Comparison of ENCODE assay signal across 19 cellular contexts in the genomic region with DNA sequence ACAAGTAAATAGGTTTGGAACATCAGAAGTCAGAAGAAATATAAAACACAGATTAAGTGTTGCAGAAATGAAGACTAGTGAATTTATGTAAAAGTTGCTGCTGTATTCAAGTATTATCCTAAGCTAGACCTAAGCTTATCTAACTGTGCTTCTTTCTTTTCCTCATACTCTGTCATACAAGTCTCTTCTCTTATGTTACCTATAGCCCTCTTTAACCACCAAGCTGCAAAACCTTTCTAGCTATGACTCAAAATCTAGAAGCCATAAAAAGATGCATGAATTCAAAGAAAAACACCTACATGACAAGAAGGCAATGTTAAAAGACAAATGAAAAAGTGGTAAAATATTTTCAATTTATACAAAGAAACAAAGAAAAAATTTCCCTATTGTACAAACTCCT. TPM values are rescaled to one million over a fixed set of nuclear protein-coding genes. Genes with fewer than 3 reads are reported as not detected.
DNase-seq lines count a peak whose midpoint lies in the region; ATAC-seq, FAIRE-seq and TF ChIP-seq lines count a peak whose summit lies in the region.
"Had no signal": no experiment of that assay in that cellular context is flagged by ENCODE, and none has a peak within 500 bp of the region (broad histone marks: within the 10 kb centered on the region; RNA-seq: fewer than 3 reads in every experiment).

No MANE protein-coding gene starts in this region.

- H3K4me3 ChIP-seq in GM12878, result no peak overlapping the region
- H3K4me3 ChIP-seq: MG63 had no signal

- no peak overlapping the region for H3K4me2 ChIP-seq in GM12878 (ENCODE audit: control insufficient read depth, insufficient read depth)

- FAIRE-seq in GM12878 (lab: Jason Lieb, UNC), result peak; percentile 52
- FAIRE-seq: HepG2, kidney had no signal

- no peak overlapping the region for H3K9ac ChIP-seq in GM12878 (ENCODE audit: control insufficient read depth, insufficient read depth, low read length)

- no peaks in the 10 kb centered on the region for H3K9me3 Mint-ChIP-seq in activated CD8-positive, alpha-beta memory T cell treated with anti-CD3 and anti-CD28 coated beads, Interleukin-2, amount 10 ng/mL, durations not matched to agents 7 days and 5 days (ENCODE audit: low read depth)
- no peaks in the 10 kb centered on the region for H3K9me3 Mint-ChIP-seq in endothelial cell (ENCODE audit: unreplicated experiment)
- H3K9me3 Mint-ChIP-seq: CD4-positive, alpha-beta memory T cell; WTC11 had no signal

- BruUV-seq in GM12878 (replicated peaks; lab: Mats Ljungman, UMichigan), result no TSS peak

- TF ChIP-seq CTCF in GM12878 (IDR thresholded peaks at IDR 0.05 in 2 of 3, conservative IDR thresholded peaks at IDR 0.05 in 1 of 3; ENCODE audit: control insufficient read depth in 2 of 3, extremely low read depth in 1 of 3, insufficient read depth in 1 of 3, low read depth in 3 of 3, low read length in 3 of 3) (no peak), endothelial cell (IDR thresholded peaks at IDR 0.05; ENCODE audit: unreplicated experiment) (no peak)

- no peaks in the 10 kb centered on the region for H3K27me3 Mint-ChIP-seq in activated CD8-positive, alpha-beta memory T cell treated with anti-CD3 and anti-CD28 coated beads, Interleukin-2, amount 10 ng/mL, durations not matched to agents 7 days and 5 days
- no peaks in the 10 kb centered on the region for H3K27me3 Mint-ChIP-seq in endothelial cell (ENCODE audit: unreplicated experiment)
- H3K27me3 Mint-ChIP-seq: CD4-positive, alpha-beta memory T cell had no signal

- no peak overlapping the region for H2AFZ ChIP-seq in GM12878 (ENCODE audit: control insufficient read depth, low read depth, low read length)

- intact Hi-C loops in GM12878 (cut with micrococcal nuclease; ENCODE audit: unreplicated experiment), result no loop called here

- no peak for TF ChIP-seq RAD21 in GM12878 (IDR thresholded peaks at IDR 0.05; ENCODE audit: insufficient read depth, low read depth, low read length)

- H3K4me1 Mint-ChIP-seq in activated CD8-positive, alpha-beta memory T cell treated with anti-CD3 and anti-CD28 coated beads, Interleukin-2, amount 10 ng/mL, durations not matched to agents 7 days and 5 days, result peaks cover 47% of the 10 kb centered on the region
- H3K4me1 Mint-ChIP-seq in endothelial cell (ENCODE audit: unreplicated experiment), result peaks cover 25% of the 10 kb centered on the region

- peak overlapping the region; percentile 4 for H3K4me3 Mint-ChIP-seq in activated CD8-positive, alpha-beta memory T cell treated with anti-CD3 and anti-CD28 coated beads, Interleukin-2, amount 10 ng/mL, durations not matched to agents 7 days and 5 days
- no peak overlapping the region for H3K4me3 Mint-ChIP-seq in endothelial cell (ENCODE audit: unreplicated experiment)
- H3K4me3 Mint-ChIP-seq: CD4-positive, alpha-beta memory T cell; WTC11 had no signal

- ATAC-seq in activated CD8-positive, alpha-beta memory T cell treated with anti-CD3 and anti-CD28 coated beads, Interleukin-2, amount 10 ng/mL, durations not matched to agents 7 days and 5 days, result peak; percentile 90
- ATAC-seq in GM21576 (IDR thresholded peaks at IDR 0.05; ENCODE audit: unreplicated experiment) (peak; percentile 60), HG03103 (IDR thresholded peaks at IDR 0.05; ENCODE audit: low read depth, unreplicated experiment) (peak; percentile 55), GM12878 (peak; percentile 55), GM21825 (IDR thresholded peaks at IDR 0.05; ENCODE audit: unreplicated experiment) (no peak)
- ATAC-seq: HepG2, WTC11 had no signal

- H3K27ac Mint-ChIP-seq in activated CD8-positive, alpha-beta memory T cell treated with anti-CD3 and anti-CD28 coated beads, Interleukin-2, amount 10 ng/mL, durations not matched to agents 7 days and 5 days, result peak overlapping the region; percentile 47
- H3K27ac Mint-ChIP-seq in endothelial cell (ENCODE audit: unreplicated experiment), result no peak overlapping the region
- H3K27ac Mint-ChIP-seq: WTC11 had no signal

- no peak overlapping the region for H3K27ac ChIP-seq in GM12878 (ENCODE audit: control insufficient read depth, insufficient read depth)
- H3K27ac ChIP-seq: neutrophil had no signal

- CTCF ChIA-PET in activated CD8-positive, alpha-beta memory T cell treated with anti-CD3 and anti-CD28 coated beads, Interleukin-2, amount 10 ng/mL, durations not matched to agents 7 days and 5 days (lab: Charles Lee), result interaction anchor here (0.8 to 2.1 kb wide), 5 partner anchors 19 to 339 kb away, joined by 3 to 10 read pairs (median 4); a partner anchor contains a TSS
- CTCF ChIA-PET in GM12878 (lab: Yijun Ruan, JAX), result interaction anchor here (1.1 to 1.5 kb wide), 3 partner anchors 20 to 25 kb away, joined by 3 to 4 read pairs (median 4); no protein-coding TSS in a partner anchor

- no peaks in the 10 kb centered on the region for H3K79me2 ChIP-seq in GM12878 (ENCODE audit: control insufficient read depth, insufficient read depth, low read length)

- peaks cover 35% of the 10 kb centered on the region for H3K36me3 Mint-ChIP-seq in activated CD8-positive, alpha-beta memory T cell treated with anti-CD3 and anti-CD28 coated beads, Interleukin-2, amount 10 ng/mL, durations not matched to agents 7 days and 5 days
- peaks cover 8% of the 10 kb centered on the region for H3K36me3 Mint-ChIP-seq in endothelial cell (ENCODE audit: low read depth, unreplicated experiment)

- H4K20me1 ChIP-seq in GM12878 (ENCODE audit: control insufficient read depth, insufficient read depth), result no peaks in the 10 kb centered on the region

- no peaks in the 10 kb centered on the region for H3K9me3 ChIP-seq in GM12878 (replicated peaks; ENCODE audit: control insufficient read depth, insufficient read depth, low read length)
- H3K9me3 ChIP-seq: MG63, neutrophil had no signal

- H3K36me3 ChIP-seq in GM12878 (ENCODE audit: control insufficient read depth in 2 of 2, insufficient read depth in 2 of 2, low read length in 1 of 2), result peaks cover 1 to 20% of the 10 kb centered on the region in 2 experiments
- H3K36me3 ChIP-seq: MG63, neutrophil had no signal

- no peak for DNase-seq in activated CD8-positive, alpha-beta memory T cell treated with anti-CD3 and anti-CD28 coated beads, Interleukin-2, amount 10 ng/mL, durations not matched to agents 7 days and 5 days
- DNase-seq in activated CD8-positive, alpha-beta memory T cell treated with anti-CD3 and anti-CD28 coated beads, Interleukin-2, amount 50 U/mL, for 4 hours, result no peak
- DNase-seq in GM12878 (ENCODE audit: low read depth, low spot score) (no peak), NCI-H1105 treated with DMSO at 0.1 percent for 48 hours (lab: John Stamatoyannopoulos, UW) (no peak), endothelial cell (ENCODE audit: low spot score) (no peak)
- DNase-seq: caudate nucleus; CD4-positive, alpha-beta memory T cell; effector CD4-positive, alpha-beta T cell; kidney; MG63; NCI-H187 treated with DMSO at 0.1 percent for 48 hours; retina; substantia nigra had no signal

- POLR2A ChIA-PET in GM12878 (lab: Charles Lee), result interaction anchor here (1.3 kb wide), 1 partner anchor 16 kb away, joined by 8 read pairs; no protein-coding TSS in a partner anchor

- RAD21 ChIA-PET in GM12878 (lab: Charles Lee; ENCODE audit: unreplicated experiment), result interaction anchor here (0.8 to 0.9 kb wide), 2 partner anchors 29 to 59 kb away, joined by 3 to 5 read pairs; a partner anchor contains a TSS

- no peaks in the 10 kb centered on the region for H3K27me3 ChIP-seq in GM12878 (replicated peaks in 1 of 2; ENCODE audit: control insufficient read depth in 2 of 2, insufficient read depth in 2 of 2, low read length in 1 of 2)
- H3K27me3 ChIP-seq: MG63, neutrophil had no signal

- no peaks in the 10 kb centered on the region for H3K4me1 ChIP-seq in GM12878 (ENCODE audit: control insufficient read depth, insufficient read depth, low read length)

- SMC1A ChIA-PET in GM12878 (lab: Charles Lee; ENCODE audit: uncharacterized antibody, unreplicated experiment), result interaction anchor here (0.7 to 1.2 kb wide), 3 partner anchors 10 to 564 kb away, joined by 3 read pairs; no protein-coding TSS in a partner anchor

- in situ Hi-C loops in GM12878 (cut with MboI), result no loop called here

- TF ChIP-seq POLR2A in GM12878 (IDR thresholded peaks at IDR 0.05; ENCODE audit: low read depth, low read length), result no peak

- TF ChIP-seq EP300 in GM12878 (IDR thresholded peaks at IDR 0.05; ENCODE audit: borderline replicate concordance in 1 of 2, control insufficient read depth in 1 of 2, low read depth in 2 of 2, low read length in 2 of 2), result no peak

RNA-seq across cellular contexts. Expression of a gene that starts 23.0 kb away (rescaled TPM):
- 10 to 100 TPM; 17.0 to 27.3 TPM for total RNA-seq in activated CD8-positive, alpha-beta memory T cell treated with anti-CD3 and anti-CD28 coated beads, Interleukin-2, amount 10 ng/mL, durations not matched to agents 7 days and 5 days
- total RNA-seq in GM12878 (2013; cell fraction: nucleolus; rRNA removed), result 101 and 106 TPM in 2 replicates
- total RNA-seq in GM12878 (2014; rRNA removed) (28.0 and 33.8 TPM in 2 replicates), GM12878 (2014; rRNA removed; fragmentation: Illumina TruSeq; extraction: Trizol) (29.7 and 30.6 TPM in 2 replicates), GM12878 (2021) (33.3 and 35.9 TPM in 2 replicates), endothelial cell (ENCODE audit: unreplicated experiment) (77.0 TPM)
- 18.6 TPM for polyA plus RNA-seq in GM12878 (2011; ENCODE audit: low read depth)
- polyA plus RNA-seq in GM12878 (2011; rRNA removed) (47.0 and 57.7 TPM in 2 replicates), GM12878 (2014; fragmentation: Illumina TruSeq; extraction: Trizol) (32.2 and 40.7 TPM in 2 replicates), GM12878 (2014; fragmentation: Nextera tagmentation; extraction: Ambion mirVana) (1 to 10 TPM; 3.5 to 7.9 TPM), GM12878 (2014; rRNA removed) (20.2 and 25.3 TPM in 2 replicates), GM12878 (2016; fragmentation: Nextera tagmentation; extraction: Ambion mirVana) (1 to 10 TPM; 2.7 to 3.0 TPM)
- 27.5 and 33.5 TPM in 2 replicates for polyA plus RNA-seq in GM12878 (2011; cell fraction: cytosol; rRNA removed)
- 81.6 and 84.6 TPM in 2 replicates for polyA plus RNA-seq in GM12878 (2011; cell fraction: nucleus; rRNA removed)
- polyA plus RNA-seq in GM12878 (2012), result 22.8 and 29.9 TPM in 2 replicates
- polyA minus RNA-seq in GM12878 (2011; rRNA and poly(A)+ RNA removed), result 65.6 and 73.2 TPM in 2 replicates
- polyA minus RNA-seq in GM12878 (2011; cell fraction: cytosol; rRNA and poly(A)+ RNA removed), result 18.3 and 19.3 TPM in 2 replicates
- 36.0 and 36.5 TPM in 2 replicates for polyA minus RNA-seq in GM12878 (2011; cell fraction: nucleus; rRNA and poly(A)+ RNA removed)

RNA-seq across cellular contexts. Expression of a gene that starts 29.1 kb away (rescaled TPM):
- total RNA-seq in activated CD8-positive, alpha-beta memory T cell treated with anti-CD3 and anti-CD28 coated beads, Interleukin-2, amount 10 ng/mL, durations not matched to agents 7 days and 5 days, result not detected
- total RNA-seq in GM12878 (2013; cell fraction: nucleolus; rRNA removed), result 0.71 TPM in 1 of 2 replicates, not detected in the other
- total RNA-seq in GM12878 (2014; rRNA removed) (not detected in 2 replicates), GM12878 (2014; rRNA removed; fragmentation: Illumina TruSeq; extraction: Trizol) (not detected in 2 replicates), GM12878 (2021) (0.24 TPM in 1 of 2 replicates, not detected in the other), endothelial cell (ENCODE audit: unreplicated experiment) (0.33 TPM)
- polyA plus RNA-seq in GM12878 (2011; ENCODE audit: low read depth), result not detected
- polyA plus RNA-seq in GM12878 (2011; rRNA removed) (0.03 and 0.12 TPM in 2 replicates), GM12878 (2014; fragmentation: Illumina TruSeq; extraction: Trizol) (0.03 TPM in 1 of 2 replicates, not detected in the other), GM12878 (2014; fragmentation: Nextera tagmentation; extraction: Ambion mirVana) (under 1 TPM in 1 of 2 experiments, not detected in 1; 0.02 TPM), GM12878 (2014; rRNA removed) (not detected in 2 replicates), GM12878 (2016; fragmentation: Nextera tagmentation; extraction: Ambion mirVana) (not detected)
- not detected in 2 replicates for polyA plus RNA-seq in GM12878 (2011; cell fraction: cytosol; rRNA removed)
- polyA plus RNA-seq in GM12878 (2011; cell fraction: nucleus; rRNA removed), result 0.09 TPM in 1 of 2 replicates, not detected in the other
- polyA plus RNA-seq in GM12878 (2012), result 0.04 and 0.07 TPM in 2 replicates
- not detected in 2 replicates for polyA minus RNA-seq in GM12878 (2011; rRNA and poly(A)+ RNA removed)
- not detected in 2 replicates for polyA minus RNA-seq in GM12878 (2011; cell fraction: cytosol; rRNA and poly(A)+ RNA removed)
- polyA minus RNA-seq in GM12878 (2011; cell fraction: nucleus; rRNA and poly(A)+ RNA removed), result not detected in 2 replicates
- total RNA-seq: CD4-positive, alpha-beta memory T cell; HepG2 had no signal
- polyA plus RNA-seq: CD4-positive, alpha-beta memory T cell; HepG2 had no signal

RNA-seq across cellular contexts. Expression of a gene that starts 59.1 kb away (rescaled TPM):
- 100 to 1,000 TPM; 123 to 133 TPM for total RNA-seq in activated CD8-positive, alpha-beta memory T cell treated with anti-CD3 and anti-CD28 coated beads, Interleukin-2, amount 10 ng/mL, durations not matched to agents 7 days and 5 days
- total RNA-seq in GM12878 (2013; cell fraction: nucleolus; rRNA removed), result 285 and 310 TPM in 2 replicates
- total RNA-seq in GM12878 (2014; rRNA removed), result 214 and 257 TPM in 2 replicates
- 363 and 370 TPM in 2 replicates for total RNA-seq in GM12878 (2014; rRNA removed; fragmentation: Illumina TruSeq; extraction: Trizol)
- total RNA-seq in GM12878 (2021), result 186 and 191 TPM in 2 replicates
- polyA plus RNA-seq in GM12878 (2011; ENCODE audit: low read depth), result 257 TPM
- polyA plus RNA-seq in GM12878 (2011; rRNA removed), result 197 and 267 TPM in 2 replicates
- 84.4 and 93.4 TPM in 2 replicates for polyA plus RNA-seq in GM12878 (2011; cell fraction: cytosol; rRNA removed)
- polyA plus RNA-seq in GM12878 (2011; cell fraction: nucleus; rRNA removed), result 92.0 and 102 TPM in 2 replicates
- 219 and 234 TPM in 2 replicates for polyA plus RNA-seq in GM12878 (2012)
- polyA plus RNA-seq in GM12878 (2014; fragmentation: Illumina TruSeq; extraction: Trizol), result 467 and 621 TPM in 2 replicates
- polyA plus RNA-seq in GM12878 (2014; fragmentation: Nextera tagmentation; extraction: Ambion mirVana), result 100 to 1,000 TPM; 802 to 998 TPM
- polyA plus RNA-seq in GM12878 (2014; rRNA removed), result 286 and 329 TPM in 2 replicates
- polyA plus RNA-seq in GM12878 (2016; fragmentation: Nextera tagmentation; extraction: Ambion mirVana), result 100 to 1,000 TPM; 638 to 646 TPM
- 51.5 and 76.1 TPM in 2 replicates for polyA minus RNA-seq in GM12878 (2011; rRNA and poly(A)+ RNA removed)
- polyA minus RNA-seq in GM12878 (2011; cell fraction: cytosol; rRNA and poly(A)+ RNA removed), result 27.3 and 30.9 TPM in 2 replicates
- polyA minus RNA-seq in GM12878 (2011; cell fraction: nucleus; rRNA and poly(A)+ RNA removed), result 65.2 and 94.9 TPM in 2 replicates
- 130 TPM for total RNA-seq in endothelial cell (ENCODE audit: unreplicated experiment)
